In the genomic region with DNA sequence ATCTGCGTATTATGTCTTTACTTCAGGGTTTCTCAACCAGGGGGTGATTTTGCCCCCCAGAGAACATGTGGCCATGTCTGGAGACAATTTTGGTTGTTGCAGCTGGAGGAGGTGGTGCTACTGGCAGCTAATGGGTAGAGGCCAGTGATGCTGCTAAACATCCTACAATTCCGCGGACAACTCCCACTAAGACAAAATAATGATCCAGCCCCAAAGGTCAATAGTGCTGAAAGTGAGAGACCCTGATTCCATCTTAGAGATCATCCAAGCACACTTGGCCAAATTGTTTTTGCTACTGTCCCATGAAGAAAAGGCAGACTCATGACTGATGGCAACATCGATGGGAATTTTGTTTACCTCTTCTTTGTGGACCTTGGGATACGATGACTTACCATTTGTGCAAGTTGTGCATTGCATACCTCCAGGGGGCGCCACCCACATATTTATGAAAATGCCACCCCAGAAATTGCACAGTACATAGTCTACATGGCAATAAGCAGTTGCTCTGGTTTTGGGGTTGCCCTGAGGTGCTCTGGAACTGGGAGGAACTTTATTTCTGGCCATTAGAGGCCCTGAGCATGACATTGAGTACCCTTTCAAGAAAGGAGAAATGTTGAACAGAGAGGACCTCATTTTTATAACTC, we compare ENCODE assay signal across 8 cellular contexts.
DNase-seq lines count a peak whose midpoint lies in the region; ATAC-seq and TF ChIP-seq lines count a peak whose summit lies in the region.
"Not testable (repeated sequence)": the region's sequence is repeated elsewhere in the genome, so short reads cannot be mapped to it uniquely, and the experiment has no call there.

No MANE protein-coding gene starts in this region.

- TF ChIP-seq CTCF in GM12873 (IDR thresholded peaks at IDR 0.05; ENCODE audit: insufficient read depth, low read depth, low read length, missing control alignments) (peak; percentile 6), WTC11 (IDR thresholded peaks at IDR 0.05) (peak; percentile 56; the same call in 1 of the 2 replicates), mesothelial cell of epicardium (IDR thresholded peaks at IDR 0.05; ENCODE audit: unreplicated experiment) (peak; percentile 47), upper lobe of right lung (IDR thresholded peaks at IDR 0.05) (peak; percentile 29)

- H3K9me3 Mint-ChIP-seq in WTC11, result peaks cover 29% of the 10 kb centered on the region
- H3K9me3 Mint-ChIP-seq in mesothelial cell of epicardium, result not testable (repeated sequence)

- not testable (repeated sequence) for H3K36me3 ChIP-seq in upper lobe of right lung

- H3K36me3 Mint-ChIP-seq in WTC11, result peaks cover 28% of the 10 kb centered on the region
- H3K36me3 Mint-ChIP-seq in mesothelial cell of epicardium, result not testable (repeated sequence)

- not testable (repeated sequence) for H3K4me3 Mint-ChIP-seq in WTC11, mesothelial cell of epicardium

- not testable (repeated sequence) for H3K4me1 Mint-ChIP-seq in WTC11, mesothelial cell of epicardium

- not testable (repeated sequence) for H3K4me3 ChIP-seq in upper lobe of right lung

- H3K27ac Mint-ChIP-seq in WTC11, result peak overlapping the region; percentile 55; the same call in 1 of the 2 replicates
- not testable (repeated sequence) for H3K27ac Mint-ChIP-seq in mesothelial cell of epicardium

- intact Hi-C loops in upper lobe of right lung (cut with DNase I), result not testable (repeated sequence)

- DNase-seq in NCI-H69 (lab: John Stamatoyannopoulos, UW), result peak; percentile 6
- DNase-seq in WTC11 (ENCODE audit: low spot score), result peak; percentile 46
- DNase-seq in activated T-helper 1 cell treated with Interleukin-2 at 50 U/mL for 16 hours (ENCODE audit: low read depth), result peak; percentile 40
- peak; percentile 37 for DNase-seq in effector CD4-positive, alpha-beta T cell
- DNase-seq in mesothelial cell of epicardium (ENCODE audit: low spot score in 2 of 2, unreplicated experiment in 2 of 2), result peak in 1 of 2 experiments; percentile 61
- DNase-seq in stimulated activated CD4-positive, alpha-beta T cell treated with anti-CD3 and anti-CD28 coated beads, Interleukin-2, amount 100 ng/mL, for 4 hours (ENCODE audit: low read depth), result peak; percentile 40
- not testable (repeated sequence) for DNase-seq in upper lobe of right lung

- H3K9me3 ChIP-seq in upper lobe of right lung, result not testable (repeated sequence)

- H3K4me1 ChIP-seq in upper lobe of right lung, result not testable (repeated sequence)

- H3K27me3 ChIP-seq in upper lobe of right lung, result not testable (repeated sequence)

- not testable (repeated sequence) for H3K27me3 Mint-ChIP-seq in WTC11 (ENCODE audit: low read depth)
- H3K27me3 Mint-ChIP-seq in mesothelial cell of epicardium (ENCODE audit: low read depth), result peaks cover 20% of the 10 kb centered on the region

- CTCF ChIA-PET in WTC11 (lab: Charles Lee), result interaction anchor here (1.0 kb wide), 1 partner anchor 96 kb away, joined by 4 read pairs; no protein-coding TSS in a partner anchor

- POLR2A ChIA-PET in WTC11 (lab: Charles Lee), result not testable (repeated sequence)

- not testable (repeated sequence) for H3K27ac ChIP-seq in upper lobe of right lung

- not testable (repeated sequence) for ATAC-seq in WTC11, upper lobe of right lung

Comparison
In these comparisons a context has a peak if more than half of its experiments do, and no peak if none do; other contexts are left out.
1. CTCF ChIP-seq: peak in every context shown above with its lines; median percentile 56 in WTC11; 47 in mesothelial cell of epicardium; 29 in upper lobe of right lung; 6 in GM12873.